In the genomic region with DNA sequence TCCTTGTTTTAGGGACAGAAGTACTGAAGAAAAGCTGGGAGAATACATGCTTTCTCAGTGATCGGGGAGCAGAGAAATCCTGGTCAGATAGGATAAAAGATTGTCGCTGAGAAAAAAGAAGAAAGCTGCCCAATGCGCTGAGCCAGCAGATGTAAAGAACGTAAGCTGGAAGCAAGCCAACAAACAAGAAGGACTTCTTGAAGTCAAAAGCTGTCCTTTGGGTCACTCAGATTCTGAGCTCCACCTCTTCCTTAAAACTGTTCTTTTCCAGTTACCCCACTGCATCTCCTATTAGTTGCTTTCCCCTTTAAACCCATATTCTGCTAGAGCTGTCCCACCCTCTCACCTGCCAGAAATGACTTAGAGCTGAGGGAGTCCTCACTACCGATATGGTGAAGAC, we compare ENCODE assay signal across 30 cellular contexts.
DNase-seq lines count a peak whose midpoint lies in the region; ATAC-seq and TF ChIP-seq lines count a peak whose summit lies in the region.
"Had no signal": no experiment of that assay in that cellular context is flagged by ENCODE, and none has a peak within 500 bp of the region (broad histone marks: within the 10 kb centered on the region; RNA-seq: fewer than 3 reads in every experiment).

No MANE protein-coding gene starts in this region.

- peak overlapping the region; percentile 43 for H3K9ac ChIP-seq in SK-N-MC (ENCODE audit: insufficient read length)

- peaks cover 57% of the 10 kb centered on the region for H3K36me3 Mint-ChIP-seq in nephron progenitor cell (ENCODE audit: low read depth)

- H3K9me3 Mint-ChIP-seq in nephron progenitor cell = peaks cover 26% of the 10 kb centered on the region

- H3K9me3 ChIP-seq in SK-N-MC (ENCODE audit: low read depth, low read length) = no peaks in the 10 kb centered on the region; the same call in 1 of the 2 replicates
- H3K9me3 ChIP-seq: psoas muscle, suprapubic skin, upper lobe of right lung had no signal

- H3K27ac Mint-ChIP-seq in nephron progenitor cell = peak overlapping the region; percentile 57
- H3K27ac Mint-ChIP-seq: activated CD4-positive, alpha-beta memory T cell treated with anti-CD3 and anti-CD28 coated beads, Interleukin-2, amount 10 ng/mL, durations not matched to agents 7 days and 5 days; CD4-positive, CD25-positive, alpha-beta regulatory T cell; naive thymus-derived CD4-positive, alpha-beta T cell; stimulated activated naive B cell treated with anti-CD40 and anti-IgM and Interleukin-4, amounts not matched to agents 10 μg/mL and 1 μg/mL and 100 μg/mL, for 72 hours had no signal

- intact Hi-C loops in left colon (cut with DNase I, micrococcal nuclease) = no loop called here

- no peak overlapping the region for H3K4me3 Mint-ChIP-seq in nephron progenitor cell
- H3K4me3 Mint-ChIP-seq: activated CD4-positive, alpha-beta memory T cell treated with anti-CD3 and anti-CD28 coated beads, Interleukin-2, amount 10 ng/mL, durations not matched to agents 7 days and 5 days; CD4-positive, CD25-positive, alpha-beta regulatory T cell; naive thymus-derived CD4-positive, alpha-beta T cell; stimulated activated naive B cell treated with anti-CD40 and anti-IgM and Interleukin-4, amounts not matched to agents 10 μg/mL and 1 μg/mL and 100 μg/mL, for 72 hours had no signal

- ATAC-seq in left colon = no peak
- ATAC-seq: stimulated activated naive B cell treated with anti-CD40 and anti-IgM and Interleukin-4, amounts not matched to agents 10 μg/mL and 1 μg/mL and 100 μg/mL, for 72 hours had no signal

- DNase-seq in DMS53 (lab: John Stamatoyannopoulos, UW) (peak; percentile 25), DMS53 treated with DMSO at 0.1 percent for 48 hours (lab: John Stamatoyannopoulos, UW; ENCODE audit: unreplicated experiment) (no peak), SK-N-MC (ENCODE audit: low read depth, low spot score) (no peak), fibroblast of pulmonary artery (ENCODE audit: low read depth) (peak; percentile 3), nephron progenitor cell (no peak), left colon (no peak)
- DNase-seq in activated CD4-positive, alpha-beta T cell treated with anti-CD3 and anti-CD28 coated beads, Interleukin-2, amount 50 U/mL, for 4 hours = no peak
- no peak for DNase-seq in stimulated activated CD4-positive, alpha-beta T cell treated with anti-CD3 and anti-CD28 coated beads, Interleukin-4, amount 100 ng/mL, for 24 hours
- DNase-seq: activated CD4-positive, alpha-beta memory T cell treated with anti-CD3 and anti-CD28 coated beads, Interleukin-2, amount 10 ng/mL, durations not matched to agents 7 days and 5 days; activated CD4-positive, alpha-beta T cell treated with anti-CD3 and anti-CD28 coated beads for 1 hour; activated CD8-positive, alpha-beta memory T cell treated with anti-CD3 and anti-CD28 coated beads, Interleukin-2, amount 50 U/mL, for 4 hours; activated naive CD4-positive, alpha-beta T cell treated with Interleukin-2 at 50 U/mL for 16 hours; Calu3; CD4-positive, CD25-positive, alpha-beta regulatory T cell; cerebellar nuclear complex; DND-41; dorsolateral prefrontal cortex; IMR-90; midbrain; naive thymus-derived CD4-positive, alpha-beta T cell; NCI-H1694; NCI-H2171; NK-92 treated with Interleukin-12 subunit alpha and Interleukin-12 subunit beta, amount 100 ng/mL, for 24 hours; occipital lobe; PC-3; stimulated activated naive B cell treated with anti-CD40 and anti-IgM and Interleukin-4, amounts not matched to agents 10 μg/mL and 1 μg/mL and 100 μg/mL, for 72 hours; upper lobe of right lung had no signal

- peak overlapping the region; percentile 47; the same call in 1 of the 2 replicates for H3K4me3 ChIP-seq in SK-N-MC
- no peak overlapping the region for H3K4me3 ChIP-seq in fibroblast of pulmonary artery (replicated peaks; ENCODE audit: low read depth, low read length)
- H3K4me3 ChIP-seq: dorsolateral prefrontal cortex, psoas muscle, suprapubic skin, upper lobe of right lung had no signal

- H3K36me3 ChIP-seq in SK-N-MC (ENCODE audit: insufficient read depth, low read length) = peaks cover 91% of the 10 kb centered on the region
- H3K36me3 ChIP-seq: upper lobe of right lung had no signal

- peak overlapping the region; percentile 82 for H3K27ac ChIP-seq in SK-N-MC
- H3K27ac ChIP-seq: 22Rv1, psoas muscle, suprapubic skin, upper lobe of right lung had no signal

- H3K4me1 Mint-ChIP-seq in nephron progenitor cell = peaks cover 21% of the 10 kb centered on the region
- H3K4me1 Mint-ChIP-seq: activated CD4-positive, alpha-beta memory T cell treated with anti-CD3 and anti-CD28 coated beads, Interleukin-2, amount 10 ng/mL, durations not matched to agents 7 days and 5 days; naive thymus-derived CD4-positive, alpha-beta T cell; stimulated activated naive B cell treated with anti-CD40 and anti-IgM and Interleukin-4, amounts not matched to agents 10 μg/mL and 1 μg/mL and 100 μg/mL, for 72 hours had no signal

- TF ChIP-seq CTCF in fibroblast of pulmonary artery (IDR thresholded peaks at IDR 0.05; ENCODE audit: low read length, missing control alignments) = no peak
- no peak for TF ChIP-seq CTCF in nephron progenitor cell (IDR thresholded peaks at IDR 0.05)

- no peaks in the 10 kb centered on the region for H3K27me3 Mint-ChIP-seq in nephron progenitor cell (ENCODE audit: low read depth, poor library complexity)
- H3K27me3 Mint-ChIP-seq: activated CD4-positive, alpha-beta memory T cell treated with anti-CD3 and anti-CD28 coated beads, Interleukin-2, amount 10 ng/mL, durations not matched to agents 7 days and 5 days; CD4-positive, CD25-positive, alpha-beta regulatory T cell; naive thymus-derived CD4-positive, alpha-beta T cell; stimulated activated naive B cell treated with anti-CD40 and anti-IgM and Interleukin-4, amounts not matched to agents 10 μg/mL and 1 μg/mL and 100 μg/mL, for 72 hours had no signal

Comparison
In these comparisons a context has a peak if more than half of its experiments do, and no peak if none do; other contexts are left out.
1. DNase-seq: peak in DMS53 (single experiment) and fibroblast of pulmonary artery (single experiment); none in DMS53 treated with DMSO at 0.1 percent for 48 hours (single experiment), SK-N-MC (single experiment), nephron progenitor cell (single experiment), left colon (0 of 2), activated CD4-positive, alpha-beta T cell treated with anti-CD3 and anti-CD28 coated beads, Interleukin-2, amount 50 U/mL, for 4 hours (0 of 2) and stimulated activated CD4-positive, alpha-beta T cell treated with anti-CD3 and anti-CD28 coated beads, Interleukin-4, amount 100 ng/mL, for 24 hours (single experiment).